Comparison of ENCODE assay signal across 10 cellular contexts in genomic region chr2:239259173-239259572, GRCh38.
DNase-seq lines count a peak whose midpoint lies in the region; ATAC-seq and TF ChIP-seq lines count a peak whose summit lies in the region.
"Had no signal": no experiment of that assay in that cellular context is flagged by ENCODE, and none has a peak within 500 bp of the region (broad histone marks: within the 10 kb centered on the region; RNA-seq: fewer than 3 reads in every experiment).

No MANE protein-coding gene starts in this region.

- H3K4me3 Mint-ChIP-seq in CD8-positive, alpha-beta T cell: peak overlapping the region; percentile 78

- no peak for TF ChIP-seq CTCF in CD8-positive, alpha-beta T cell (IDR thresholded peaks at IDR 0.05)

- intact Hi-C loops in CD8-positive, alpha-beta T cell (cut with DNase I, micrococcal nuclease): loop anchor here in 1 of 2 experiments (5.0 kb wide), 1 partner anchor 47 kb away; no protein-coding TSS in a partner anchor

- H3K27me3 Mint-ChIP-seq in CD8-positive, alpha-beta T cell (ENCODE audit: low read depth): no peaks in the 10 kb centered on the region

- CTCF ChIA-PET in CD8-positive, alpha-beta T cell (lab: Charles Lee): interaction anchor here (0.9 to 1.7 kb wide), 2 partner anchors 8 to 732 kb away, joined by 3 to 4 read pairs; no protein-coding TSS in a partner anchor

- H3K4me3 ChIP-seq in CD8-positive, alpha-beta T cell (ENCODE audit: low read depth, low read length): peak overlapping the region; percentile 32
- H3K4me3 ChIP-seq: prostate gland had no signal

- H3K4me1 ChIP-seq in CD8-positive, alpha-beta T cell (ENCODE audit: insufficient read depth, low read length): peaks cover 72% of the 10 kb centered on the region
- H3K4me1 ChIP-seq: prostate gland had no signal

- no peak for DNase-seq in CD8-positive, alpha-beta T cell
- peak; percentile 38 for DNase-seq in left kidney (ENCODE audit: low read depth, low spot score)
- no peak for DNase-seq in SIG-M5 treated with dmso at 0.1 percent for 504 hours (lab: John Stamatoyannopoulos, UW; ENCODE audit: unreplicated experiment)
- DNase-seq in T1000 (lab: John Stamatoyannopoulos, UW): no peak
- no peak for DNase-seq in NCI-H2196 (lab: John Stamatoyannopoulos, UW; ENCODE audit: unreplicated experiment)
- DNase-seq in foreskin melanocyte: no peak
- DNase-seq: NCI-H146 had no signal

- H3K36me3 ChIP-seq in CD8-positive, alpha-beta T cell (ENCODE audit: insufficient read depth, low read length): no peaks in the 10 kb centered on the region
- H3K36me3 ChIP-seq: prostate gland had no signal

- no peaks in the 10 kb centered on the region for H3K27me3 ChIP-seq in CD8-positive, alpha-beta T cell (ENCODE audit: insufficient read depth, low read length)

- H3K9me3 ChIP-seq in CD8-positive, alpha-beta T cell (ENCODE audit: low read length): no peaks in the 10 kb centered on the region
- H3K9me3 ChIP-seq: prostate gland had no signal

- H3K9me3 Mint-ChIP-seq in CD8-positive, alpha-beta T cell: peaks cover 10% of the 10 kb centered on the region

- ATAC-seq in CD8-positive, alpha-beta T cell: no peak
- ATAC-seq in GM19463 (IDR thresholded peaks at IDR 0.05; ENCODE audit: unreplicated experiment) (peak; percentile 61), HG03565 (IDR thresholded peaks at IDR 0.05; ENCODE audit: unreplicated experiment) (peak; percentile 44)

- POLR2A ChIA-PET in CD8-positive, alpha-beta T cell (lab: Charles Lee): interaction anchor here (0.9 to 1.3 kb wide), 2 partner anchors 28 to 142 kb away, joined by 3 read pairs; partner anchors contain the start of gene HDAC4

- H3K27ac Mint-ChIP-seq in CD8-positive, alpha-beta T cell: peak overlapping the region; percentile 92

- peak overlapping the region; percentile 42 for H3K27ac ChIP-seq in CD8-positive, alpha-beta T cell (ENCODE audit: low read depth, low read length)
- H3K27ac ChIP-seq: prostate gland had no signal

- peaks cover 7% of the 10 kb centered on the region for H3K36me3 Mint-ChIP-seq in CD8-positive, alpha-beta T cell

- peaks cover 80% of the 10 kb centered on the region for H3K4me1 Mint-ChIP-seq in CD8-positive, alpha-beta T cell (ENCODE audit: low read depth)
